ENCODE assay signal across 18 cellular contexts in the genomic region with DNA sequence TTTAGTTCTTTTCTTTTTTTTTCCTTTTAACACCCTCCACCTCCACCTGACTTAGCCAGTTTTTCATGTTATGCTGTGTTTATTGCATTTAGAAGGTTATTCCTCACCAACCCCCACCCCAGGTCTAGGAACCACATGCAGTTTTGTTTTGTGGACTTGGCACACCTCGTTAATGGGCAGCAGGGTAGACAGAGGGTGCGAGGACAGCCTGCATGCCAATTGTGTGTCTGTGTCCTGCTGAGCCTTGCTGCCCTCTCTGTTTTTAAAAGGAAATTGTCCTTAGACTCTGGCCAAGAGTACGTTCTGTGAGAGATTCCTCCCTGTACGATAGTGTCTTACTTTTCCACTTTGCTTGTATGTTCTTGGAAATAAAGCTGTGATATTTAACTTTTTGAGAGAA. TPM values are rescaled to one million over a fixed set of nuclear protein-coding genes. Genes with fewer than 3 reads are reported as not detected.
DNase-seq lines count a peak whose midpoint lies in the region; TF ChIP-seq lines count a peak whose summit lies in the region.
"Had no signal": no experiment of that assay in that cellular context is flagged by ENCODE, and none has a peak within 500 bp of the region (broad histone marks: within the 10 kb centered on the region; RNA-seq: fewer than 3 reads in every experiment).

No MANE protein-coding gene starts in this region.

- H3K36me3 Mint-ChIP-seq in CD8-positive, alpha-beta memory T cell, result peaks cover 0 to 76% (median 9%) of the 10 kb centered on the region in 3 donors
- H3K36me3 Mint-ChIP-seq in chondrocyte (ENCODE audit: low read depth), result peaks cover 27% of the 10 kb centered on the region
- H3K36me3 Mint-ChIP-seq in MCF 10A (ENCODE audit: insufficient read depth, unreplicated experiment), result peaks cover 97% of the 10 kb centered on the region

- H3K9me3 ChIP-seq in CD8-positive, alpha-beta memory T cell (ENCODE audit: low read length), result no peaks in the 10 kb centered on the region
- H3K9me3 ChIP-seq: SK-N-SH had no signal

- H3K4me3 ChIP-seq in CD8-positive, alpha-beta memory T cell (ENCODE audit: low read length), result no peak overlapping the region

- H3K27me3 Mint-ChIP-seq in CD8-positive, alpha-beta memory T cell, result peaks cover 0 to 3% of the 10 kb centered on the region in 2 donors
- no peaks in the 10 kb centered on the region for H3K27me3 Mint-ChIP-seq in chondrocyte (ENCODE audit: low read depth)
- no peaks in the 10 kb centered on the region for H3K27me3 Mint-ChIP-seq in MCF 10A (ENCODE audit: insufficient read depth, unreplicated experiment)

- peaks cover 23% of the 10 kb centered on the region for H3K36me3 ChIP-seq in CD8-positive, alpha-beta memory T cell (ENCODE audit: insufficient read depth, low read length)

- peak overlapping the region; percentile 40; the same call in 1 of the 2 replicates for H3K27ac ChIP-seq in C4-2B
- no peak overlapping the region for H3K27ac ChIP-seq in CD8-positive, alpha-beta memory T cell (ENCODE audit: low read depth, low read length)

- peak overlapping the region in 3 of 7 donors; percentile 5 to 33 (median 9) for H3K4me3 Mint-ChIP-seq in CD8-positive, alpha-beta memory T cell
- H3K4me3 Mint-ChIP-seq in chondrocyte (ENCODE audit: unreplicated experiment) (no peak overlapping the region), MCF 10A (ENCODE audit: unreplicated experiment) (no peak overlapping the region)
- H3K4me3 Mint-ChIP-seq: HFFc6; T-helper 2 cell treated with Interferon-gamma antibody and Interleukin-4, amounts not matched to agents 5 μg/mL and 100 μg/mL, for 36 hours had no signal

- CTCF ChIA-PET in CD8-positive, alpha-beta memory T cell (lab: Charles Lee), result interaction anchor here (0.8 to 2.0 kb wide), 2 partner anchors 11 to 14 kb away, joined by 4 to 6 read pairs; no protein-coding TSS in a partner anchor
- CTCF ChIA-PET in MCF 10A (lab: Yijun Ruan, JAX), result interaction anchor here (0.9 to 1.6 kb wide), 2 partner anchors 9 to 24 kb away, joined by 3 to 6 read pairs; no protein-coding TSS in a partner anchor

- peaks cover 56% of the 10 kb centered on the region for H3K4me1 ChIP-seq in CD8-positive, alpha-beta memory T cell (ENCODE audit: insufficient read depth, low read length)

- POLR2A ChIA-PET in CD8-positive, alpha-beta memory T cell (lab: Charles Lee), result interaction anchor here (1.7 kb wide), 1 partner anchor 13 kb away, joined by 10 read pairs; the partner anchor contains the start of gene PIK3R1
- POLR2A ChIA-PET in MCF 10A (lab: Yijun Ruan, JAX), result interaction anchor here (0.7 to 8.0 kb wide), 8 partner anchors 9 to 309 kb away, joined by 3 to 151 read pairs (median 4); partner anchors contain the start of gene PIK3R1

- H3K9me3 Mint-ChIP-seq in CD8-positive, alpha-beta memory T cell, result no peaks in the 10 kb centered on the region
- no peaks in the 10 kb centered on the region for H3K9me3 Mint-ChIP-seq in chondrocyte (ENCODE audit: low read depth)
- H3K9me3 Mint-ChIP-seq in MCF 10A (ENCODE audit: unreplicated experiment), result no peaks in the 10 kb centered on the region
- H3K9me3 Mint-ChIP-seq: HFFc6; T-helper 2 cell treated with Interferon-gamma antibody and Interleukin-4, amounts not matched to agents 5 μg/mL and 100 μg/mL, for 36 hours had no signal

- H3K27me3 ChIP-seq in CD8-positive, alpha-beta memory T cell (ENCODE audit: insufficient read depth, low read length, poor library complexity, severe bottlenecking), result no peaks in the 10 kb centered on the region

- DNase-seq in CD8-positive, alpha-beta memory T cell, result no peak
- DNase-seq in chondrocyte (ENCODE audit: low spot score), result no peak
- peak; percentile 2 for DNase-seq in middle frontal gyrus (ENCODE audit: extremely low spot score, low spot score)
- no peak for DNase-seq in NCI-H1930 (lab: John Stamatoyannopoulos, UW)
- DNase-seq in 8988T, result no peak
- no peak for DNase-seq in MCF 10A (ENCODE audit: unreplicated experiment)
- DNase-seq: activated CD4-positive, alpha-beta T cell treated with anti-CD3 and anti-CD28 coated beads for 48 hours; activated effector memory CD4-positive, alpha-beta T cell treated with Interleukin-2 at 50 U/mL for 16 hours; dermis blood vessel endothelial cell; GDM1; glutamatergic neuron; HFFc6; mesenchymal stem cell; NCI-H1436; NCI-H446 treated with DMSO at 0.1 percent for 48 hours; SK-N-SH had no signal

- BruUV-seq in MCF 10A (replicated peaks; lab: Mats Ljungman, UMichigan), result no TSS peak

- peaks cover 91 to 100% (median 99%) of the 10 kb centered on the region in 3 donors for H3K4me1 Mint-ChIP-seq in CD8-positive, alpha-beta memory T cell
- H3K4me1 Mint-ChIP-seq in chondrocyte (ENCODE audit: low read depth) (peaks cover 57% of the 10 kb centered on the region), MCF 10A (ENCODE audit: insufficient read depth, unreplicated experiment) (peaks cover 72% of the 10 kb centered on the region)

- H3K27ac Mint-ChIP-seq in CD8-positive, alpha-beta memory T cell, result peak overlapping the region in 5 of 8 donors; percentile 11 to 62 (median 44)
- H3K27ac Mint-ChIP-seq in chondrocyte (ENCODE audit: unreplicated experiment), result peak overlapping the region; percentile 57
- no peak overlapping the region for H3K27ac Mint-ChIP-seq in MCF 10A (ENCODE audit: low read depth, unreplicated experiment)
- H3K27ac Mint-ChIP-seq: HFFc6; T-helper 2 cell treated with Interferon-gamma antibody and Interleukin-4, amounts not matched to agents 5 μg/mL and 100 μg/mL, for 36 hours had no signal

- TF ChIP-seq CTCF in C4-2B (conservative IDR thresholded peaks at IDR 0.05), result peak; percentile 38
- peak; percentile 19 for TF ChIP-seq CTCF in chondrocyte (IDR thresholded peaks at IDR 0.05)
- no peak for TF ChIP-seq CTCF in MCF 10A (IDR thresholded peaks at IDR 0.05; ENCODE audit: unreplicated experiment)

- intact Hi-C loops in MCF 10A (cut with micrococcal nuclease), result no loop called here

RNA-seq across cellular contexts. Expression of gene PIK3R1, which starts 13.9 kb away (rescaled TPM):
- total RNA-seq in CD8-positive, alpha-beta memory T cell, result 10 to 100 TPM; 46.9 to 47.9 TPM
- polyA plus RNA-seq in CD8-positive, alpha-beta memory T cell, result 75.9 TPM
- total RNA-seq in chondrocyte (56.2 to 63.1 TPM (median 60.7 TPM) in 3 replicates), MCF 10A (2022) (124 and 151 TPM in 2 replicates)
